ENCODE assay signal across 24 cellular contexts in genomic region chr17:58508341-58509067, GRCh38. TPM values are rescaled to one million over a fixed set of nuclear protein-coding genes. Genes with fewer than 3 reads are reported as not detected.
"Had no signal": no experiment of that assay in that cellular context is flagged by ENCODE, and none has a peak within 500 bp of the region (broad histone marks: within the 10 kb centered on the region; RNA-seq: fewer than 3 reads in every experiment).

No MANE protein-coding gene starts in this region.

- DNase-seq: activated B cell treated with CpG ODN at 0.5 μM for 24 hours; activated CD4-positive, alpha-beta memory T cell treated with anti-CD3 and anti-CD28 coated beads for 36 hours; activated CD4-positive, alpha-beta T cell treated with anti-CD3 and anti-CD28 coated beads for 4 hours; activated gamma-delta T cell treated with Interleukin-2 at 50 U/mL for 16 hours; activated naive CD8-positive, alpha-beta T cell treated with anti-CD3 and anti-CD28 coated beads for 36 hours; amniotic stem cell; caudate nucleus; colonic mucosa; erythroblast; foreskin melanocyte; glutamatergic neuron; hypothalamus; islet precursor cell; mesendoderm; natural killer cell; spleen; stimulated activated CD4-positive, alpha-beta T cell treated with anti-CD3 and anti-CD28 coated beads, Interleukin-4, amount 100 ng/mL, for 4 hours; stimulated activated naive CD4-positive, alpha-beta T cell treated with Interleukin-2 at 50 U/mL for 16 hours; thyroid gland had no signal

- H3K4me3 Mint-ChIP-seq: activated B cell treated with CpG ODN at 0.5 μM for 24 hours; activated CD4-positive, alpha-beta memory T cell treated with anti-CD3 and anti-CD28 coated beads for 36 hours; activated naive CD8-positive, alpha-beta T cell treated with anti-CD3 and anti-CD28 coated beads for 36 hours; natural killer cell; T-helper 2 cell treated with Interferon-gamma antibody and Interleukin-4, amounts not matched to agents 5 μg/mL and 100 μg/mL, for 36 hours had no signal

- H3K27ac Mint-ChIP-seq: activated CD4-positive, alpha-beta memory T cell treated with anti-CD3 and anti-CD28 coated beads for 36 hours; activated naive CD8-positive, alpha-beta T cell treated with anti-CD3 and anti-CD28 coated beads for 36 hours; natural killer cell; T-helper 2 cell treated with Interferon-gamma antibody and Interleukin-4, amounts not matched to agents 5 μg/mL and 100 μg/mL, for 36 hours had no signal

- H3K27ac ChIP-seq: colonic mucosa, parathyroid adenoma, thyroid gland had no signal

- H3K9me3 Mint-ChIP-seq: activated B cell treated with CpG ODN at 0.5 μM for 24 hours; activated CD4-positive, alpha-beta memory T cell treated with anti-CD3 and anti-CD28 coated beads for 36 hours; activated naive CD8-positive, alpha-beta T cell treated with anti-CD3 and anti-CD28 coated beads for 36 hours; natural killer cell; T-helper 2 cell treated with Interferon-gamma antibody and Interleukin-4, amounts not matched to agents 5 μg/mL and 100 μg/mL, for 36 hours had no signal

- H3K27me3 Mint-ChIP-seq: activated B cell treated with CpG ODN at 0.5 μM for 24 hours; activated CD4-positive, alpha-beta memory T cell treated with anti-CD3 and anti-CD28 coated beads for 36 hours; activated naive CD8-positive, alpha-beta T cell treated with anti-CD3 and anti-CD28 coated beads for 36 hours had no signal

- H3K4me3 ChIP-seq: colonic mucosa, spleen, thyroid gland had no signal

- H3K4me1 ChIP-seq: parathyroid adenoma had no signal

- H3K27me3 ChIP-seq: colonic mucosa, spleen, thyroid gland had no signal

- H3K9ac ChIP-seq: parathyroid adenoma had no signal

- ATAC-seq: natural killer cell, sciatic nerve had no signal

- H3K9me3 ChIP-seq: colonic mucosa, spleen, thyroid gland had no signal

RNA-seq across cellular contexts. Expression of gene HSF5, which starts 20.3 kb away (rescaled TPM):
- total RNA-seq: SK-MEL-5, subcutaneous adipose tissue had no signal
